10 cellular contexts compared by ENCODE assay signal in genomic region chr6:108838101-108838717, GRCh38. TPM values are rescaled to one million over a fixed set of nuclear protein-coding genes. Genes with fewer than 3 reads are reported as not detected.
DNase-seq lines count a peak whose midpoint lies in the region; ATAC-seq and TF ChIP-seq lines count a peak whose summit lies in the region.
"Had no signal": no experiment of that assay in that cellular context is flagged by ENCODE, and none has a peak within 500 bp of the region (broad histone marks: within the 10 kb centered on the region; RNA-seq: fewer than 3 reads in every experiment).

No MANE protein-coding gene starts in this region.

- H3K36me3 Mint-ChIP-seq in activated naive CD8-positive, alpha-beta T cell treated with anti-CD3 and anti-CD28 coated beads, Interleukin-2, amount 50 U/mL, for 24 hours (ENCODE audit: low read depth): no peaks in the 10 kb centered on the region

- no peak overlapping the region for H3K4me3 Mint-ChIP-seq in activated naive CD8-positive, alpha-beta T cell treated with anti-CD3 and anti-CD28 coated beads, Interleukin-2, amount 50 U/mL, for 24 hours

- no peak for ATAC-seq in activated naive CD8-positive, alpha-beta T cell treated with anti-CD3 and anti-CD28 coated beads, Interleukin-2, amount 50 U/mL, for 24 hours
- ATAC-seq in HG02763 (IDR thresholded peaks at IDR 0.05; ENCODE audit: unreplicated experiment): no peak

- BruUV-seq in A673 (replicated peaks; lab: Mats Ljungman, UMichigan): no TSS peak

- H3K9me3 Mint-ChIP-seq in activated naive CD8-positive, alpha-beta T cell treated with anti-CD3 and anti-CD28 coated beads, Interleukin-2, amount 50 U/mL, for 24 hours: no peaks in the 10 kb centered on the region

- POLR2A ChIA-PET in A673 (lab: Charles Lee; ENCODE audit: low non-redundant PET): no interaction called here
- POLR2A ChIA-PET in HEK293 (lab: Yijun Ruan, JAX): no interaction called here

- intact Hi-C loops in A673 (cut with micrococcal nuclease; ENCODE audit: unreplicated experiment): loop anchor here (5.0 kb wide), 2 partner anchors 234 to 281 kb away; no protein-coding TSS in a partner anchor
- intact Hi-C loops in sigmoid colon (cut with DNase I): loop anchor here (5.0 kb wide), 2 partner anchors 234 to 281 kb away; no protein-coding TSS in a partner anchor

- H3K4me1 Mint-ChIP-seq in activated naive CD8-positive, alpha-beta T cell treated with anti-CD3 and anti-CD28 coated beads, Interleukin-2, amount 50 U/mL, for 24 hours: peaks cover 26% of the 10 kb centered on the region

- CTCF ChIA-PET in A673 (lab: Charles Lee): interaction anchor here (0.7 to 1.0 kb wide), 2 partner anchors 10 to 297 kb away, joined by 3 read pairs; partner anchors contain the start of gene ARMC2
- CTCF ChIA-PET in HEK293 (lab: Yijun Ruan, JAX): interaction anchor here (0.7 to 5.8 kb wide), 6 partner anchors 10 to 695 kb away, joined by 3 to 81 read pairs (median 4); partner anchors contain the start of gene ARMC2

- peaks cover 3% of the 10 kb centered on the region for H3K27me3 Mint-ChIP-seq in activated naive CD8-positive, alpha-beta T cell treated with anti-CD3 and anti-CD28 coated beads, Interleukin-2, amount 50 U/mL, for 24 hours

- H3K27me3 ChIP-seq in A673 (replicated peaks; ENCODE audit: insufficient read depth, low read depth, low read length, poor library complexity) (no peaks in the 10 kb centered on the region), sigmoid colon (no peaks in the 10 kb centered on the region)

- no peak for TF ChIP-seq CTCF in A673 (conservative IDR thresholded peaks at IDR 0.05; ENCODE audit: low read depth, low read length)
- no peak for TF ChIP-seq CTCF in HEK293 (tag by site-specific recombination; IDR thresholded peaks at IDR 0.05)
- TF ChIP-seq CTCF in sigmoid colon (IDR thresholded peaks at IDR 0.05): no peak

- DNase-seq in A673 (ENCODE audit: low spot score) (peak; percentile 9), islet precursor cell (peak; percentile 87), medulla oblongata (ENCODE audit: extremely low spot score) (no peak), foreskin melanocyte (no peak), sigmoid colon (no peak)
- no peak for DNase-seq in activated naive CD8-positive, alpha-beta T cell treated with anti-CD3 and anti-CD28 coated beads, Interleukin-2, amount 50 U/mL, for 24 hours
- DNase-seq: NCI-H1930; stimulated activated CD4-positive, alpha-beta T cell treated with anti-CD3 and anti-CD28 coated beads, Interleukin-2, amount 100 ng/mL, for 24 hours had no signal

- TF ChIP-seq POLR2A in sigmoid colon (IDR thresholded peaks at IDR 0.05): no peak

- H3K4me1 ChIP-seq in A673 (ENCODE audit: insufficient read depth, low read length, poor library complexity, severe bottlenecking) (no peaks in the 10 kb centered on the region), HEK293 (ENCODE audit: control insufficient read depth, insufficient read depth, low read length) (no peaks in the 10 kb centered on the region), sigmoid colon (peaks cover 0 to 4% (median 0%) of the 10 kb centered on the region in 4 donors)

- H3K4me3 ChIP-seq in A673 (ENCODE audit: low read depth, low read length, poor library complexity, severe bottlenecking): no peak overlapping the region
- no peak overlapping the region for H3K4me3 ChIP-seq in HEK293 (ENCODE audit: low read depth, low read length)
- H3K4me3 ChIP-seq in sigmoid colon: no peak overlapping the region

- H3K27ac ChIP-seq in A673 (ENCODE audit: low read depth, low read length, poor library complexity, severe bottlenecking): no peak overlapping the region
- H3K27ac ChIP-seq in HEK293 (ENCODE audit: extremely low read depth, low read depth, low read length): no peak overlapping the region
- peak overlapping the region in 1 of 4 donors; percentile 31 for H3K27ac ChIP-seq in sigmoid colon

- H3K9me3 ChIP-seq in A673 (ENCODE audit: low read depth, low read length, poor library complexity, severe bottlenecking) (no peaks in the 10 kb centered on the region), HEK293 (ENCODE audit: control insufficient read depth, insufficient read depth, low read depth, low read length) (no peaks in the 10 kb centered on the region), sigmoid colon (no peaks in the 10 kb centered on the region)

- no peak for TF ChIP-seq EP300 in sigmoid colon (IDR thresholded peaks at IDR 0.05)

- H3K27ac Mint-ChIP-seq in activated naive CD8-positive, alpha-beta T cell treated with anti-CD3 and anti-CD28 coated beads, Interleukin-2, amount 50 U/mL, for 24 hours: peak overlapping the region; percentile 12

- H3K36me3 ChIP-seq in A673 (ENCODE audit: insufficient read depth, low read length, poor library complexity, severe bottlenecking): no peaks in the 10 kb centered on the region
- no peaks in the 10 kb centered on the region for H3K36me3 ChIP-seq in HEK293 (ENCODE audit: control insufficient read depth in 2 of 2, insufficient read depth in 1 of 2, low read length in 2 of 2)
- H3K36me3 ChIP-seq in sigmoid colon: no peaks in the 10 kb centered on the region

- 74 to 90% methylated on average over 24 of the region's 24 CpGs for WGBS in sigmoid colon, 2 donors

TF ChIP-seq in HEK293, 187 proteins besides CTCF, POLR2A, EP300 and RAD21:
- TF ChIP-seq ZNF555 (tag by site-specific recombination; conservative IDR thresholded peaks at IDR 0.05) (no peak), ZNF18 (tag by site-specific recombination; IDR thresholded peaks at IDR 0.05) (peak; percentile 71; the same call in 1 of the 2 replicates), ZFHX2 (tag by site-specific recombination; conservative IDR thresholded peaks at IDR 0.05) (no peak)

RNA-seq across cellular contexts. Expression of gene ARMC2, which starts 10.0 kb away (rescaled TPM):
- total RNA-seq in A673 (2021): 12.0 and 12.6 TPM in 2 replicates
- 1 to 10 TPM; 2.5 to 8.6 (median 3.4) TPM for total RNA-seq in sigmoid colon
- polyA plus RNA-seq in sigmoid colon: 1 to 10 TPM in 2 of 3 donors, under 1 TPM in 1; under 0.01 to 2.5 (median 1.4) TPM

Comparison
In these comparisons a context has a peak if more than half of its experiments do, and no peak if none do; other contexts are left out.
1. DNase-seq: peak in A673 (single experiment) and islet precursor cell (single experiment); none in activated naive CD8-positive, alpha-beta T cell treated with anti-CD3 and anti-CD28 coated beads, Interleukin-2, amount 50 U/mL, for 24 hours (single experiment), medulla oblongata (single experiment), foreskin melanocyte (single experiment) and sigmoid colon (single experiment).